ENCODE assay signal across 23 cellular contexts in the genomic region with DNA sequence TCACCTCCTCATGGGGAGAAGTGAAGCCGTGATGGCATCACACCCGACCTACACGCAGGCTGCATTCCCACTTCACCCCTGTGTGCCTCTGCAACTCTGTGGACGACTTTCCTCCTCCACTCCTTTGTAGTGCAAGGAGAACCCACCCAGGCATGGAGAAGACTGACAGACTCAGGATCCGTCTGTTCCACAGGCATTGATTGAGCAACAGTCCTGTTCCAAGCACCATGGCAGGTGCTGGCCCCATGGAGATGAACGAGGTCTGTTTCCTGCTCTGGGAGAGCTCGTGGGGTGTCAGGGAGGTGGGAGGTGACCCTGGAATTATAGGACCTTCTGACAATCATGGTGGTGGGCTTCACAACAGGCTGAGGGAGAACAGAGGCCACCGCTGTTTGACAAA.
"Had no signal": no experiment of that assay in that cellular context is flagged by ENCODE, and none has a peak within 500 bp of the region (broad histone marks: within the 10 kb centered on the region; RNA-seq: fewer than 3 reads in every experiment).

No MANE protein-coding gene starts in this region.

- H3K27ac ChIP-seq: adrenal gland, ascending aorta, brain microvascular endothelial cell, dorsolateral prefrontal cortex, esophagus squamous epithelium, gastrocnemius medialis, left lung, ovary, prostate gland, SK-N-MC, thoracic aorta, upper lobe of right lung had no signal

- H3K4me3 ChIP-seq: adrenal gland, ascending aorta, dorsolateral prefrontal cortex, esophagus squamous epithelium, gastrocnemius medialis, left lung, ovary, prostate gland, SK-N-MC, thoracic aorta, upper lobe of right lung had no signal

- DNase-seq: activated CD4-positive, alpha-beta T cell treated with anti-CD3 and anti-CD28 coated beads for 4 hours; activated CD4-positive, alpha-beta T cell treated with anti-CD3 and anti-CD28 coated beads, Interleukin-2, amount 50 U/mL, for 48 hours; activated CD4-positive, CD25-positive, alpha-beta regulatory T cell; activated naive CD4-positive, alpha-beta T cell; activated T-cell treated with anti-CD3 and anti-CD28 coated beads, Interleukin-2, amount 50 U/mL, for 24 hours; brain microvascular endothelial cell; caudate nucleus; dorsolateral prefrontal cortex; esophagus squamous epithelium; gastrocnemius medialis; left lung; natural killer cell; ovary; stimulated activated CD4-positive, alpha-beta T cell treated with anti-CD3 and anti-CD28 coated beads, Interleukin-1b, Interleukin-23, amount 100 ng/mL, for 48 hours; SW 1271; T-helper 17 cell; upper lobe of right lung had no signal

- H3K36me3 ChIP-seq: adrenal gland, ascending aorta, brain microvascular endothelial cell, esophagus squamous epithelium, gastrocnemius medialis, left lung, ovary, prostate gland, thoracic aorta, upper lobe of right lung had no signal

- H3K4me1 ChIP-seq: adrenal gland, ascending aorta, esophagus squamous epithelium, left lung, prostate gland had no signal

- H3K27me3 ChIP-seq: adrenal gland, ascending aorta, brain microvascular endothelial cell, dorsolateral prefrontal cortex, gastrocnemius medialis, ovary had no signal

- ATAC-seq: gastrocnemius medialis; left lung; natural killer cell; stimulated activated effector memory CD8-positive, alpha-beta T cell treated with anti-CD3 and anti-CD28 coated beads, Interleukin-12 subunit alpha, Interleukin-12 subunit beta, amount 100 ng/mL, for 72 hours; T-helper 17 cell; upper lobe of right lung had no signal

- H3K9me3 ChIP-seq: adrenal gland, esophagus squamous epithelium, gastrocnemius medialis, left lung, prostate gland, thoracic aorta, upper lobe of right lung had no signal
